In the genomic region with DNA sequence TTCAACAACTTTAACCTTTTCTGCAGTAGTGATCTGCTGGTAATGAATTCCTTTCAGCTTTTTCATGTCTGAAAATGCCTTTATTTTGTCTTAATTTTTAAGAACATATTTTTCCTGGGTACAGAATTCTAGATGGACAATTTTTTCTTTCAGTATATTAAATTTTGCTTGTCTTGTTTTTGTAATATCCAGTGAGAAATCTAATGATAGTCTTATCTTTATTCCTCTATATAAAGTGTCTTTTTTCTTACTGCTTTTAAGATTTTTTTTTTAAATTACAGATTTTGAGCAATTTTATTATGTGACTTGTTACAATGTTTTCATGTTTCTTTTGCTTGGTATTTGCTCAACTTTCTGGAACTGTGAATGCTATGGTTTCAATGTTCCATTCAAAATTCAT, we compare ENCODE assay signal across 29 cellular contexts.
"Had no signal": no experiment of that assay in that cellular context is flagged by ENCODE, and none has a peak within 500 bp of the region (broad histone marks: within the 10 kb centered on the region; RNA-seq: fewer than 3 reads in every experiment).

No MANE protein-coding gene starts in this region.

- H3K27me3 ChIP-seq: ascending aorta, cardiac muscle cell had no signal

- ATAC-seq: activated CD8-positive, alpha-beta T cell treated with anti-CD3 and anti-CD28 coated beads for 36 hours; activated naive CD8-positive, alpha-beta T cell treated with anti-CD3 and anti-CD28 coated beads, Interleukin-2, amount 50 U/mL, for 24 hours; activated T-cell treated with anti-CD3 and anti-CD28 coated beads, Interleukin-2, amount 50 U/mL, for 4 hours had no signal

- H3K27ac ChIP-seq: ascending aorta, cardiac muscle cell, VCaP had no signal

- H3K36me3 ChIP-seq: ascending aorta, cardiac muscle cell had no signal

- DNase-seq: activated B cell treated with CpG ODN at 0.5 μM for 24 hours; activated CD4-positive, alpha-beta memory T cell treated with anti-CD3 and anti-CD28 coated beads for 36 hours; activated CD4-positive, alpha-beta T cell treated with anti-CD3 and anti-CD28 coated beads for 4 hours; activated CD4-positive, alpha-beta T cell treated with anti-CD3 and anti-CD28 coated beads, Interleukin-2, amount 10 ng/mL, durations not matched to agents 24 days and 14 days; activated CD4-positive, alpha-beta T cell treated with anti-CD3 and anti-CD28 coated beads, Interleukin-2, amount 50 U/mL, for 1 hour; activated CD4-positive, alpha-beta T cell treated with anti-CD3 and anti-CD28 coated beads, Interleukin-2, amount 50 U/mL, for 4 hours; activated CD4-positive, CD25-positive, alpha-beta regulatory T cell treated with anti-CD3 and anti-CD28 coated beads, Interleukin-2, amount 50 U/mL, for 72 hours; activated CD8-positive, alpha-beta memory T cell treated with anti-CD3 and anti-CD28 coated beads, Interleukin-2, amount 50 U/mL, for 4 hours; activated CD8-positive, alpha-beta T cell treated with anti-CD3 and anti-CD28 coated beads for 36 hours; activated effector memory CD4-positive, alpha-beta T cell treated with Interleukin-2 at 50 U/mL for 16 hours; activated gamma-delta T cell; activated naive CD4-positive, alpha-beta T cell treated with anti-CD3 and anti-CD28 coated beads, Interleukin-2, amount 10 ng/mL, durations not matched to agents 7 days and 5 days; activated naive CD4-positive, alpha-beta T cell treated with Interleukin-2 at 50 U/mL for 16 hours; activated naive CD8-positive, alpha-beta T cell treated with anti-CD3 and anti-CD28 coated beads, Interleukin-2, amount 10 ng/mL, durations not matched to agents 7 days and 5 days; activated naive CD8-positive, alpha-beta T cell treated with anti-CD3 and anti-CD28 coated beads, Interleukin-2, amount 50 U/mL, for 24 hours; activated T-cell treated with anti-CD3 and anti-CD28 coated beads for 4 hours; activated T-cell treated with anti-CD3 and anti-CD28 coated beads, Interleukin-2, amount 50 U/mL, for 1 hour; activated T-cell treated with anti-CD3 and anti-CD28 coated beads, Interleukin-2, amount 50 U/mL, for 4 hours; amygdala; anterior cingulate cortex; caudate nucleus; T-helper 1 cell; T-helper 2 cell; T-helper 9 cell had no signal

- FAIRE-seq: bronchial epithelial cell, TTC549 had no signal

- H3K4me3 ChIP-seq: ascending aorta, cardiac muscle cell had no signal
